ENCODE assay signal across 1 cellular context in the genomic region with DNA sequence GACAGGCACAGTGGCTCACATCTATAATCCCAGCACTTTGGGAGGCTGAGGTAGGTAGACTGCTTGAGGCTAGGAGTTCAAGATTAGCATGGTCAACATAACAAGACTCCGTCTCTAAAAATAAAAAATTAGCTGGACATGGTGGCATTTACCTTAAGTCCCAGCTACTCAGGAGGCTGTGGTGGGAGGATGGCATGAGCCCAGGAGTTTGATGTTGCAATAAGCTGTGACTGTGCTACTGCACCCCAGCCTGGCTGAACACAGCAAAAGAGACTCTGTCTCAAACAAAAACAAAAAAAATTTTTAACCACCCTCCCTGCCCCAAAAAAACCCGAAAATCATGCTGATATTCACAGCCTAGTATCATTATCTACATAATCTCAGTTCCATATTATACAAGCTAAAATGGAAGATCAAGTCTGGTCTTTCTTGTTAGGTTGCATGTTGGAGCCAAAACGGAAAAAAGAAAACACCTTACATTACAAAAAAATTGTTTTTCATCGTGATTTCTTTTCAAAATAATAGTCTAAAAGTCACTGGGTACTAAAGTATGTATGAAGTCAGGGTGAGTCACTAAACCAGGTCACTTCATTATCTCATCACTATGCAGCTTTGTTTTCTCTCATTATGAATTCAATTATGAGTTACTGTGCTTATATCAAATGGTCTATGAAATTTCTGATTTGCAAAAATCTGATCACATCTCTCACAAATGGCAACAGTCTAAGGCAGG.
TF ChIP-seq lines count a peak whose summit lies in the region.

No MANE protein-coding gene starts in this region.

TF ChIP-seq in GM12878, 131 proteins besides CTCF, POLR2A, EP300 and RAD21 (continued from another document):
- TF ChIP-seq ZNF687 (IDR thresholded peaks at IDR 0.05), result no peak
- no peak for TF ChIP-seq CHD2 (IDR thresholded peaks at IDR 0.05; ENCODE audit: borderline replicate concordance, low read depth, low read length)
